Comparison of ENCODE assay signal across 19 cellular contexts in genomic region chr11:736431-736830, GRCh38. TPM values are rescaled to one million over a fixed set of nuclear protein-coding genes. Genes with fewer than 3 reads are reported as not detected.
A peak's percentile ranks its signal among the peaks of the same experiment; 100 is the strongest.
DNase-seq lines count a peak whose midpoint lies in the region; ATAC-seq and TF ChIP-seq lines count a peak whose summit lies in the region.
"Had no signal": no experiment of that assay in that cellular context is flagged by ENCODE, and none has a peak within 500 bp of the region (broad histone marks: within the 10 kb centered on the region; RNA-seq: fewer than 3 reads in every experiment).

No MANE protein-coding gene starts in this region.

- POLR2A ChIA-PET in Caco-2 (lab: Charles Lee): no interaction called here

- no peaks in the 10 kb centered on the region for H3K27me3 ChIP-seq in Caco-2 (replicated peaks; ENCODE audit: control insufficient read depth, insufficient read depth, low read length)

- no peak for ATAC-seq in effector memory CD8-positive, alpha-beta T cell (replicated peaks)
- no peak for ATAC-seq in activated T-cell treated with anti-CD3 and anti-CD28 coated beads, Interleukin-2, amount 50 U/mL, for 72 hours (replicated peaks in 1 of 2)

- DNase-seq in Caco-2 (no peak), KBM-7 (peak; percentile 26), progenitor cell of endocrine pancreas (ENCODE audit: low spot score, unreplicated experiment) (no peak), kidney glomerular epithelial cell (lab: John Stamatoyannopoulos, UW) (no peak)
- DNase-seq in activated naive CD8-positive, alpha-beta T cell treated with anti-CD3 and anti-CD28 coated beads for 36 hours: no peak
- no peak for DNase-seq in effector memory CD8-positive, alpha-beta T cell
- DNase-seq in activated T-cell treated with anti-CD3 and anti-CD28 coated beads, Interleukin-2, amount 50 U/mL, for 72 hours: no peak
- DNase-seq: C1 segment of cervical spinal cord; COR-L47; DND-41; GOT3; NCI-H1048; NCI-H146; NCI-H345; NCI-H69; NK-92 treated with Interleukin-12 subunit alpha and Interleukin-12 subunit beta, amount 100 ng/mL, for 24 hours; OCI-M1; T-helper 1 cell had no signal

- H3K36me3 ChIP-seq in Caco-2 (ENCODE audit: control insufficient read depth, insufficient read depth, low read length): no peaks in the 10 kb centered on the region

- intact Hi-C loops in Caco-2 (cut with micrococcal nuclease; ENCODE audit: unreplicated experiment): no loop called here

- H3K36me3 Mint-ChIP-seq in Caco-2 (ENCODE audit: insufficient read depth, unreplicated experiment): peaks cover 37% of the 10 kb centered on the region
- H3K36me3 Mint-ChIP-seq in activated naive CD8-positive, alpha-beta T cell treated with anti-CD3 and anti-CD28 coated beads for 36 hours: no peaks in the 10 kb centered on the region
- H3K36me3 Mint-ChIP-seq in progenitor cell of endocrine pancreas (ENCODE audit: insufficient read depth): peaks cover 5% of the 10 kb centered on the region
- H3K36me3 Mint-ChIP-seq in effector memory CD8-positive, alpha-beta T cell (ENCODE audit: insufficient read depth): no peaks in the 10 kb centered on the region
- H3K36me3 Mint-ChIP-seq in activated T-cell treated with anti-CD3 and anti-CD28 coated beads, Interleukin-2, amount 50 U/mL, for 72 hours (ENCODE audit: insufficient read depth in 2 of 2): peaks cover 0 to 2% of the 10 kb centered on the region in 2 donors

- H3K27me3 Mint-ChIP-seq in Caco-2 (ENCODE audit: insufficient read depth, unreplicated experiment) (no peaks in the 10 kb centered on the region), progenitor cell of endocrine pancreas (peaks cover 4% of the 10 kb centered on the region)
- peaks cover 3% of the 10 kb centered on the region for H3K27me3 Mint-ChIP-seq in activated naive CD8-positive, alpha-beta T cell treated with anti-CD3 and anti-CD28 coated beads for 36 hours
- peaks cover 0 to 14% of the 10 kb centered on the region in 2 donors for H3K27me3 Mint-ChIP-seq in effector memory CD8-positive, alpha-beta T cell
- H3K27me3 Mint-ChIP-seq in activated T-cell treated with anti-CD3 and anti-CD28 coated beads, Interleukin-2, amount 50 U/mL, for 72 hours (ENCODE audit: low read depth): no peaks in the 10 kb centered on the region

- H3K4me3 ChIP-seq in Caco-2 (ENCODE audit: low read depth, low read length): no peak overlapping the region
- H3K4me3 ChIP-seq: SK-N-MC had no signal

- H3K9me3 Mint-ChIP-seq in Caco-2 (ENCODE audit: unreplicated experiment) (no peaks in the 10 kb centered on the region), progenitor cell of endocrine pancreas (ENCODE audit: low read depth) (no peaks in the 10 kb centered on the region)
- H3K9me3 Mint-ChIP-seq in activated naive CD8-positive, alpha-beta T cell treated with anti-CD3 and anti-CD28 coated beads for 36 hours: peaks cover 3% of the 10 kb centered on the region
- H3K9me3 Mint-ChIP-seq in effector memory CD8-positive, alpha-beta T cell: no peaks in the 10 kb centered on the region
- no peaks in the 10 kb centered on the region for H3K9me3 Mint-ChIP-seq in activated T-cell treated with anti-CD3 and anti-CD28 coated beads, Interleukin-2, amount 50 U/mL, for 72 hours

- peak overlapping the region; percentile 19 for H3K4me3 Mint-ChIP-seq in Caco-2 (ENCODE audit: unreplicated experiment)
- no peak overlapping the region for H3K4me3 Mint-ChIP-seq in activated naive CD8-positive, alpha-beta T cell treated with anti-CD3 and anti-CD28 coated beads for 36 hours
- peak overlapping the region; percentile 41 for H3K4me3 Mint-ChIP-seq in progenitor cell of endocrine pancreas (ENCODE audit: low read depth)
- H3K4me3 Mint-ChIP-seq in effector memory CD8-positive, alpha-beta T cell: no peak overlapping the region
- no peak overlapping the region for H3K4me3 Mint-ChIP-seq in activated T-cell treated with anti-CD3 and anti-CD28 coated beads, Interleukin-2, amount 50 U/mL, for 72 hours

- no TSS peak for BruUV-seq in Caco-2 (replicated peaks; lab: Mats Ljungman, UMichigan)

- H3K4me1 Mint-ChIP-seq in Caco-2 (ENCODE audit: low read depth, unreplicated experiment) (peaks cover 23% of the 10 kb centered on the region), progenitor cell of endocrine pancreas (ENCODE audit: low read depth) (peaks cover 4% of the 10 kb centered on the region)
- H3K4me1 Mint-ChIP-seq in activated naive CD8-positive, alpha-beta T cell treated with anti-CD3 and anti-CD28 coated beads for 36 hours: peaks cover 16% of the 10 kb centered on the region
- peaks cover 5 to 6% of the 10 kb centered on the region in 2 donors for H3K4me1 Mint-ChIP-seq in effector memory CD8-positive, alpha-beta T cell (ENCODE audit: low read depth in 2 of 2)
- H3K4me1 Mint-ChIP-seq in activated T-cell treated with anti-CD3 and anti-CD28 coated beads, Interleukin-2, amount 50 U/mL, for 72 hours (ENCODE audit: low read depth): peaks cover 17% of the 10 kb centered on the region

- in situ Hi-C loops in KBM-7 (cut with MboI; ENCODE audit: low pct_unique_long_range_greater_than_20kb, low sequenced_read_pairs): no loop called here

- H3K4me1 ChIP-seq in Caco-2: peaks cover 25% of the 10 kb centered on the region

- TF ChIP-seq CTCF in Caco-2 (IDR thresholded peaks at IDR 0.05; ENCODE audit: insufficient read depth in 1 of 2, low read depth in 1 of 2, low read length in 1 of 2, severe bottlenecking in 1 of 2, unreplicated experiment in 1 of 2) (no peak), progenitor cell of endocrine pancreas (IDR thresholded peaks at IDR 0.05; ENCODE audit: unreplicated experiment) (no peak)

- CTCF ChIA-PET in Caco-2 (lab: Charles Lee): no interaction called here

- H3K9me3 ChIP-seq in Caco-2: no peaks in the 10 kb centered on the region

- H3K27ac Mint-ChIP-seq in Caco-2 (ENCODE audit: unreplicated experiment) (peak overlapping the region; percentile 75), progenitor cell of endocrine pancreas (peak overlapping the region; percentile 89)
- H3K27ac Mint-ChIP-seq in activated naive CD8-positive, alpha-beta T cell treated with anti-CD3 and anti-CD28 coated beads for 36 hours: peak overlapping the region; percentile 48
- H3K27ac Mint-ChIP-seq in effector memory CD8-positive, alpha-beta T cell: no peak overlapping the region
- H3K27ac Mint-ChIP-seq in activated T-cell treated with anti-CD3 and anti-CD28 coated beads, Interleukin-2, amount 50 U/mL, for 72 hours: no peak overlapping the region

RNA-seq across cellular contexts. Expression of gene TALDO1, which starts 10.8 kb away (rescaled TPM):
- total RNA-seq in Caco-2 (2022): 293 and 300 TPM in 2 replicates
- 100 to 1,000 TPM; 231 to 243 TPM for total RNA-seq in activated naive CD8-positive, alpha-beta T cell treated with anti-CD3 and anti-CD28 coated beads for 36 hours
- total RNA-seq in progenitor cell of endocrine pancreas: 112 and 120 TPM in 2 replicates
- 100 to 1,000 TPM; 152 to 155 TPM for total RNA-seq in activated T-cell treated with anti-CD3 and anti-CD28 coated beads, Interleukin-2, amount 50 U/mL, for 72 hours

RNA-seq across cellular contexts. Expression of gene EPS8L2, which starts 30.4 kb away (rescaled TPM):
- total RNA-seq in Caco-2 (2022) (203 and 224 TPM in 2 replicates), progenitor cell of endocrine pancreas (100.0 and 111 TPM in 2 replicates)
- 10 to 100 TPM; 13.3 to 15.9 TPM for total RNA-seq in activated naive CD8-positive, alpha-beta T cell treated with anti-CD3 and anti-CD28 coated beads for 36 hours
- total RNA-seq in activated T-cell treated with anti-CD3 and anti-CD28 coated beads, Interleukin-2, amount 50 U/mL, for 72 hours: 10 to 100 TPM; 11.4 to 15.7 TPM

RNA-seq across cellular contexts. Expression of gene TMEM80, which starts 40.8 kb away (rescaled TPM):
- total RNA-seq in Caco-2 (2022) (70.3 and 74.7 TPM in 2 replicates), progenitor cell of endocrine pancreas (29.4 and 32.6 TPM in 2 replicates)
- 1 to 10 TPM; 7.6 to 9.2 TPM for total RNA-seq in activated naive CD8-positive, alpha-beta T cell treated with anti-CD3 and anti-CD28 coated beads for 36 hours
- total RNA-seq in activated T-cell treated with anti-CD3 and anti-CD28 coated beads, Interleukin-2, amount 50 U/mL, for 72 hours: 10 to 100 TPM; 17.0 to 17.8 TPM

RNA-seq across cellular contexts. Expression of gene GATD1, which starts 40.9 kb away (rescaled TPM):
- total RNA-seq in Caco-2 (2022) (85.0 and 91.5 TPM in 2 replicates), progenitor cell of endocrine pancreas (74.1 and 75.4 TPM in 2 replicates)
- 10 to 100 TPM; 47.7 to 51.9 TPM for total RNA-seq in activated naive CD8-positive, alpha-beta T cell treated with anti-CD3 and anti-CD28 coated beads for 36 hours
- 10 to 100 TPM; 31.9 to 34.4 TPM for total RNA-seq in activated T-cell treated with anti-CD3 and anti-CD28 coated beads, Interleukin-2, amount 50 U/mL, for 72 hours

RNA-seq across cellular contexts. Expression of gene DEAF1, which starts 41.4 kb away (rescaled TPM):
- 50.6 and 56.6 TPM in 2 replicates for total RNA-seq in Caco-2 (2022)
- 10 to 100 TPM; 46.1 to 49.7 TPM for total RNA-seq in activated naive CD8-positive, alpha-beta T cell treated with anti-CD3 and anti-CD28 coated beads for 36 hours
- 49.2 and 57.0 TPM in 2 replicates for total RNA-seq in progenitor cell of endocrine pancreas
- total RNA-seq in activated T-cell treated with anti-CD3 and anti-CD28 coated beads, Interleukin-2, amount 50 U/mL, for 72 hours: 10 to 100 TPM; 40.5 to 66.1 TPM

Comparison
In these comparisons a context has a peak if more than half of its experiments do, and no peak if none do; other contexts are left out.
1. H3K27ac Mint-ChIP-seq: peak in Caco-2 (single experiment), activated naive CD8-positive, alpha-beta T cell treated with anti-CD3 and anti-CD28 coated beads for 36 hours (single experiment) and progenitor cell of endocrine pancreas (single experiment); none in effector memory CD8-positive, alpha-beta T cell (0 of 2) and activated T-cell treated with anti-CD3 and anti-CD28 coated beads, Interleukin-2, amount 50 U/mL, for 72 hours (single experiment).
2. H3K4me3 Mint-ChIP-seq: peak in Caco-2 (single experiment) and progenitor cell of endocrine pancreas (single experiment); none in activated naive CD8-positive, alpha-beta T cell treated with anti-CD3 and anti-CD28 coated beads for 36 hours (single experiment), effector memory CD8-positive, alpha-beta T cell (0 of 2) and activated T-cell treated with anti-CD3 and anti-CD28 coated beads, Interleukin-2, amount 50 U/mL, for 72 hours (0 of 2).